Comparison of ENCODE assay signal across 29 cellular contexts in genomic region chr10:76435154-76435553, GRCh38.
DNase-seq lines count a peak whose midpoint lies in the region; ATAC-seq and TF ChIP-seq lines count a peak whose summit lies in the region.
"Had no signal": no experiment of that assay in that cellular context is flagged by ENCODE, and none has a peak within 500 bp of the region (broad histone marks: within the 10 kb centered on the region; RNA-seq: fewer than 3 reads in every experiment).

No MANE protein-coding gene starts in this region.

- H3K9me3 Mint-ChIP-seq in neural progenitor cell: peaks cover 5% of the 10 kb centered on the region
- H3K9me3 Mint-ChIP-seq: activated T-helper 1 cell treated with anti-CD3 and anti-CD28 coated beads, Interleukin-12 subunit alpha, Interleukin-12 subunit beta, Interleukin-2, Interleukin-4 antibody, amounts not matched to agents 30 ng/mL and 10 ng/mL and 1 ng/mL, durations not matched to agents 14 hours and 24 hours and 36 hours; stimulated activated naive CD8-positive, alpha-beta T cell treated with anti-CD3 and anti-CD28 coated beads, Interleukin-15, amount 100 ng/mL, for 72 hours had no signal

- H3F3A ChIP-seq in Loucy (ENCODE audit: low read depth) (no peaks in the 10 kb centered on the region), neural progenitor cell (ENCODE audit: low read depth) (no peaks in the 10 kb centered on the region)

- intact Hi-C loops in cardiac septum (cut with DNase I): loop anchor here (5.0 kb wide), 1 partner anchor 38 kb away; no protein-coding TSS in a partner anchor
- intact Hi-C loops in tibial artery (cut with DNase I; ENCODE audit: low total_unique reads): no loop called here

- H3K27me3 ChIP-seq in cardiac muscle cell: no peaks in the 10 kb centered on the region
- no peaks in the 10 kb centered on the region for H3K27me3 ChIP-seq in Loucy (ENCODE audit: insufficient read depth, low read length, poor library complexity, severe bottlenecking)
- no peaks in the 10 kb centered on the region for H3K27me3 ChIP-seq in tibial artery
- no peaks in the 10 kb centered on the region for H3K27me3 ChIP-seq in neural progenitor cell
- H3K27me3 ChIP-seq: thyroid gland had no signal

- H3K4me1 Mint-ChIP-seq in neural progenitor cell: peaks cover 72% of the 10 kb centered on the region
- H3K4me1 Mint-ChIP-seq: activated naive CD4-positive, alpha-beta T cell treated with anti-CD3 and anti-CD28 coated beads, Interleukin-2, amount 10 ng/mL, durations not matched to agents 7 days and 5 days; stimulated activated naive CD8-positive, alpha-beta T cell treated with anti-CD3 and anti-CD28 coated beads, Interleukin-15, amount 100 ng/mL, for 72 hours had no signal

- H3K9me3 ChIP-seq in cardiac muscle cell (ENCODE audit: low read depth) (no peaks in the 10 kb centered on the region), Loucy (ENCODE audit: insufficient read depth, low read depth, low read length) (no peaks in the 10 kb centered on the region), tibial artery (no peaks in the 10 kb centered on the region), neural progenitor cell (ENCODE audit: low read depth) (no peaks in the 10 kb centered on the region)
- H3K9me3 ChIP-seq: thyroid gland had no signal

- no peaks in the 10 kb centered on the region for H3K79me2 ChIP-seq in Loucy (ENCODE audit: insufficient read depth, low read length)
- H3K79me2 ChIP-seq in neural progenitor cell (ENCODE audit: low read depth): no peaks in the 10 kb centered on the region

- no peak overlapping the region for H3K4me3 Mint-ChIP-seq in neural progenitor cell
- H3K4me3 Mint-ChIP-seq: activated naive CD4-positive, alpha-beta T cell treated with anti-CD3 and anti-CD28 coated beads, Interleukin-2, amount 10 ng/mL, durations not matched to agents 7 days and 5 days; activated T-helper 1 cell treated with anti-CD3 and anti-CD28 coated beads, Interleukin-12 subunit alpha, Interleukin-12 subunit beta, Interleukin-2, Interleukin-4 antibody, amounts not matched to agents 30 ng/mL and 10 ng/mL and 1 ng/mL, durations not matched to agents 14 hours and 24 hours and 36 hours; effector memory CD8-positive, alpha-beta T cell; stimulated activated naive CD8-positive, alpha-beta T cell treated with anti-CD3 and anti-CD28 coated beads, Interleukin-15, amount 100 ng/mL, for 72 hours had no signal

- no peak for ATAC-seq in GM19467 (IDR thresholded peaks at IDR 0.05; ENCODE audit: unreplicated experiment)
- ATAC-seq: activated CD4-positive, CD25-positive, alpha-beta regulatory T cell treated with anti-CD3 and anti-CD28 coated beads, Interleukin-2, amount 50 U/mL, for 24 hours; effector memory CD8-positive, alpha-beta T cell; esophagus mucosa; GM12878; stimulated activated naive CD8-positive, alpha-beta T cell treated with anti-CD3 and anti-CD28 coated beads, Interleukin-15, amount 100 ng/mL, for 72 hours had no signal

- H3K27ac ChIP-seq in cardiac muscle cell (peak overlapping the region; percentile 87), tibial artery (peak overlapping the region; percentile 35 to 74), neural progenitor cell (no peak overlapping the region)
- H3K27ac ChIP-seq: thyroid gland had no signal

- H3K36me3 ChIP-seq in cardiac muscle cell (no peaks in the 10 kb centered on the region), Loucy (ENCODE audit: insufficient read depth, low read length) (no peaks in the 10 kb centered on the region), tibial artery (no peaks in the 10 kb centered on the region), neural progenitor cell (no peaks in the 10 kb centered on the region)
- H3K36me3 ChIP-seq: thyroid gland had no signal

- TF ChIP-seq CTCF in cardiac muscle cell (IDR thresholded peaks at IDR 0.05; ENCODE audit: low read depth, low read length) (no peak), Loucy (conservative IDR thresholded peaks at IDR 0.05; ENCODE audit: low read length) (peak; percentile 60), fibroblast of villous mesenchyme (IDR thresholded peaks at IDR 0.05; ENCODE audit: insufficient read depth, low read depth, low read length) (peak; percentile 8), tibial artery (IDR thresholded peaks at IDR 0.05) (no peak), neural progenitor cell (IDR thresholded peaks at IDR 0.05) (no peak)

- peaks cover 5% of the 10 kb centered on the region for H3K27me3 Mint-ChIP-seq in neural progenitor cell (ENCODE audit: insufficient read depth, low read depth)
- H3K27me3 Mint-ChIP-seq: activated naive CD4-positive, alpha-beta T cell treated with anti-CD3 and anti-CD28 coated beads, Interleukin-2, amount 10 ng/mL, durations not matched to agents 7 days and 5 days; effector memory CD8-positive, alpha-beta T cell; stimulated activated naive CD8-positive, alpha-beta T cell treated with anti-CD3 and anti-CD28 coated beads, Interleukin-15, amount 100 ng/mL, for 72 hours had no signal

- peaks cover 53% of the 10 kb centered on the region for H3K4me1 ChIP-seq in cardiac muscle cell (ENCODE audit: low read depth)
- peaks cover 11% of the 10 kb centered on the region for H3K4me1 ChIP-seq in Loucy (ENCODE audit: insufficient read depth, low read length, poor library complexity, severe bottlenecking)
- H3K4me1 ChIP-seq in tibial artery: peaks cover 0 to 50% (median 32%) of the 10 kb centered on the region in 4 donors
- peaks cover 17% of the 10 kb centered on the region for H3K4me1 ChIP-seq in neural progenitor cell

- H3K9me2 ChIP-seq in Loucy (replicated peaks; ENCODE audit: low read depth, low read length): no peaks in the 10 kb centered on the region

- H3K36me3 Mint-ChIP-seq in neural progenitor cell: no peaks in the 10 kb centered on the region
- H3K36me3 Mint-ChIP-seq: activated naive CD4-positive, alpha-beta T cell treated with anti-CD3 and anti-CD28 coated beads, Interleukin-2, amount 10 ng/mL, durations not matched to agents 7 days and 5 days had no signal

- H3K9ac ChIP-seq in Loucy (ENCODE audit: low read depth, low read length, poor library complexity, severe bottlenecking) (no peak overlapping the region), neural progenitor cell (no peak overlapping the region)

- H3K4me2 ChIP-seq in Loucy (ENCODE audit: low read depth, low read length, poor library complexity, severe bottlenecking) (no peak overlapping the region), neural progenitor cell (no peak overlapping the region)
- H3K4me2 ChIP-seq: smooth muscle cell had no signal

- no peak overlapping the region for H3K27ac Mint-ChIP-seq in neural progenitor cell
- H3K27ac Mint-ChIP-seq: activated naive CD4-positive, alpha-beta T cell treated with anti-CD3 and anti-CD28 coated beads, Interleukin-2, amount 10 ng/mL, durations not matched to agents 7 days and 5 days; activated T-helper 1 cell treated with anti-CD3 and anti-CD28 coated beads, Interleukin-12 subunit alpha, Interleukin-12 subunit beta, Interleukin-2, Interleukin-4 antibody, amounts not matched to agents 30 ng/mL and 10 ng/mL and 1 ng/mL, durations not matched to agents 14 hours and 24 hours and 36 hours; effector memory CD8-positive, alpha-beta T cell; stimulated activated naive CD8-positive, alpha-beta T cell treated with anti-CD3 and anti-CD28 coated beads, Interleukin-15, amount 100 ng/mL, for 72 hours had no signal

- no peak overlapping the region for H2AFZ ChIP-seq in Loucy (ENCODE audit: low read length)
- H2AFZ ChIP-seq in neural progenitor cell (replicated peaks): no peak overlapping the region

- H3K4me3 ChIP-seq in cardiac muscle cell: no peak overlapping the region
- no peak overlapping the region for H3K4me3 ChIP-seq in Loucy (ENCODE audit: low read length, poor library complexity, severe bottlenecking)
- no peak overlapping the region for H3K4me3 ChIP-seq in fibroblast of villous mesenchyme (ENCODE audit: low read depth, low read length)
- no peak overlapping the region for H3K4me3 ChIP-seq in tibial artery
- H3K4me3 ChIP-seq in neural progenitor cell: no peak overlapping the region
- H3K4me3 ChIP-seq: GM12878, smooth muscle cell, thyroid gland had no signal

- no peak for DNase-seq in cardiac muscle cell (ENCODE audit: low read depth in 1 of 2, low spot score in 1 of 2)
- no peak for DNase-seq in cardiac septum (ENCODE audit: low spot score)
- no peak for DNase-seq in fibroblast of villous mesenchyme (ENCODE audit: low read depth)
- no peak for DNase-seq in tibial artery
- no peak for DNase-seq in neural progenitor cell (ENCODE audit: low spot score)
- DNase-seq: ACHN; activated CD4-positive, alpha-beta T cell treated with anti-CD3 and anti-CD28 coated beads, Interleukin-2, amount 50 U/mL, for 48 hours; activated naive CD4-positive, alpha-beta T cell treated with anti-CD3 and anti-CD28 coated beads, Interleukin-2, amount 10 ng/mL, durations not matched to agents 7 days and 5 days; C1 segment of cervical spinal cord; COR-L47; cortex of kidney; effector memory CD8-positive, alpha-beta T cell; foreskin melanocyte; hippocampal formation; Kasumi-1; MV-4-11; NCI-H1694; NCI-H524 treated with DMSO at 0.1 percent for 48 hours; stimulated activated CD4-positive, alpha-beta T cell treated with anti-CD3 and anti-CD28 coated beads, Interleukin-1b, Interleukin-23, amount 100 ng/mL, for 48 hours; stimulated activated CD8-positive, alpha-beta memory T cell treated with anti-CD3 and anti-CD28 coated beads, Interleukin-4, amount 100 ng/mL, for 48 hours; stimulated activated naive CD8-positive, alpha-beta T cell treated with anti-CD3 and anti-CD28 coated beads, Interleukin-15, amount 100 ng/mL, for 72 hours; thyroid gland had no signal

- H4K20me1 ChIP-seq in Loucy (ENCODE audit: insufficient read depth, low read length, poor library complexity, severe bottlenecking): no peaks in the 10 kb centered on the region
- H4K20me1 ChIP-seq in neural progenitor cell (ENCODE audit: low read depth): no peaks in the 10 kb centered on the region

Comparison
In these comparisons a context has a peak if more than half of its experiments do, and no peak if none do; other contexts are left out.
1. CTCF ChIP-seq: peak in Loucy (single experiment) and fibroblast of villous mesenchyme (single experiment); none in cardiac muscle cell (single experiment), tibial artery (0 of 2) and neural progenitor cell (single experiment).